ENCODE assay signal across 10 cellular contexts in genomic region chr3:138922400-138922799, GRCh38. TPM values are rescaled to one million over a fixed set of nuclear protein-coding genes. Genes with fewer than 3 reads are reported as not detected.
A peak's percentile ranks its signal among the peaks of the same experiment; 100 is the strongest.
DNase-seq lines count a peak whose midpoint lies in the region; ATAC-seq, FAIRE-seq and TF ChIP-seq lines count a peak whose summit lies in the region.
"Not testable (repeated sequence)": the region's sequence is repeated elsewhere in the genome, so short reads cannot be mapped to it uniquely, and the experiment has no call there.
"Had no signal": no experiment of that assay in that cellular context is flagged by ENCODE, and none has a peak within 500 bp of the region (broad histone marks: within the 10 kb centered on the region; RNA-seq: fewer than 3 reads in every experiment).

No MANE protein-coding gene starts in this region.

- not testable (repeated sequence) for H2BK12ac ChIP-seq in H9 (ENCODE audit: insufficient read length, low read depth, low read length)

- H3K36me3 ChIP-seq in RWPE2 (ENCODE audit: low read depth); astrocyte (ENCODE audit: insufficient read depth, low read length): not testable (repeated sequence)

- TF ChIP-seq CTCF in H9 (conservative IDR thresholded peaks at IDR 0.05) (peak; percentile 29; the same call in 1 of the 3 replicates), fibroblast of the aortic adventitia (IDR thresholded peaks at IDR 0.05; ENCODE audit: insufficient read depth, low read length) (peak; percentile 12)
- TF ChIP-seq CTCF in RWPE2 (IDR thresholded peaks at IDR 0.05; ENCODE audit: poor library complexity, severe bottlenecking); astrocyte (IDR thresholded peaks at IDR 0.05; ENCODE audit: insufficient read depth, low read depth, low read length); chondrocyte (IDR thresholded peaks at IDR 0.05); osteocyte (IDR thresholded peaks at IDR 0.05): not testable (repeated sequence)

- H3K27ac Mint-ChIP-seq in H9 (peak overlapping the region in 1 of 3 experiments; percentile 72; a peak in 1 of 7 replicates), astrocyte (ENCODE audit: unreplicated experiment) (peak overlapping the region; percentile 95), chondrocyte (ENCODE audit: unreplicated experiment) (peak overlapping the region; percentile 53), osteocyte (ENCODE audit: unreplicated experiment) (peak overlapping the region; percentile 18)

- H3K27ac ChIP-seq in H9 (ENCODE audit: insufficient read length, low read depth, low read length), result not testable (repeated sequence)
- H3K27ac ChIP-seq in RWPE2 (ENCODE audit: poor library complexity, severe bottlenecking), result peak overlapping the region; percentile 76
- peak overlapping the region; percentile 40 for H3K27ac ChIP-seq in astrocyte (ENCODE audit: low read depth, low read length)

- not testable (repeated sequence) for H3K27me3 ChIP-seq in H9 (ENCODE audit: insufficient read depth, low read length); RWPE2 (ENCODE audit: insufficient read depth, poor library complexity, severe bottlenecking); astrocyte (ENCODE audit: insufficient read depth, low read length)

- not testable (repeated sequence) for H3K23ac ChIP-seq in H9 (ENCODE audit: insufficient read length, low read depth, low read length)

- not testable (repeated sequence) for H4K91ac ChIP-seq in H9 (ENCODE audit: insufficient read length, low read depth, low read length)

- H2AFZ ChIP-seq in H9 (ENCODE audit: low read length); astrocyte (ENCODE audit: low read depth, low read length): not testable (repeated sequence)

- not testable (repeated sequence) for H3K27me3 Mint-ChIP-seq in H9 (ENCODE audit: low read depth); astrocyte (ENCODE audit: low read depth, unreplicated experiment); chondrocyte (ENCODE audit: low read depth)
- H3K27me3 Mint-ChIP-seq in osteocyte (ENCODE audit: unreplicated experiment), result peaks cover 13% of the 10 kb centered on the region

- H3K4ac ChIP-seq in H9 (ENCODE audit: low read depth, low read length), result not testable (repeated sequence)

- not testable (repeated sequence) for H3T11ph ChIP-seq in H9 (ENCODE audit: low read length)

- not testable (repeated sequence) for H2AK5ac ChIP-seq in H9 (ENCODE audit: insufficient read length, low read length)

- not testable (repeated sequence) for H3K4me1 Mint-ChIP-seq in H9
- peaks cover 15% of the 10 kb centered on the region for H3K4me1 Mint-ChIP-seq in astrocyte (ENCODE audit: low read depth, unreplicated experiment)
- peaks cover 16% of the 10 kb centered on the region for H3K4me1 Mint-ChIP-seq in chondrocyte (ENCODE audit: low read depth)
- H3K4me1 Mint-ChIP-seq in osteocyte (ENCODE audit: unreplicated experiment), result peaks cover 12% of the 10 kb centered on the region

- not testable (repeated sequence) for H3K9ac ChIP-seq in H9 (ENCODE audit: extremely low read depth, insufficient read length, low read length)
- H3K9ac ChIP-seq in astrocyte (ENCODE audit: low read length), result peak overlapping the region; percentile 36

- H3K4me3 ChIP-seq in RWPE2 (ENCODE audit: severe bottlenecking); astrocyte (ENCODE audit: insufficient read depth, low read depth, low read length); fibroblast of the aortic adventitia (ENCODE audit: low read depth, low read length): not testable (repeated sequence)

- H2BK120ac ChIP-seq in H9 (ENCODE audit: low read depth, low read length, poor library complexity, severe bottlenecking), result not testable (repeated sequence)

- H3K4me3 Mint-ChIP-seq in H9; astrocyte (ENCODE audit: unreplicated experiment); chondrocyte (ENCODE audit: unreplicated experiment); osteocyte (ENCODE audit: unreplicated experiment): not testable (repeated sequence)

- not testable (repeated sequence) for H4K8ac ChIP-seq in H9 (replicated peaks; ENCODE audit: insufficient read length, low read depth, low read length)

- no CpG with 5 or more reads among the region's 6 CpGs for WGBS in H9 (ENCODE audit: extremely low coverage, insufficient read length, low lambda C conversion rate)

- not testable (repeated sequence) for FAIRE-seq in astrocyte (lab: Jason Lieb, UNC)

- not testable (repeated sequence) for H3K18ac ChIP-seq in H9 (ENCODE audit: insufficient read length, low read depth, low read length)

- not testable (repeated sequence) for H2BK15ac ChIP-seq in H9 (ENCODE audit: low read depth, low read length)

- H4K5ac ChIP-seq in H9 (ENCODE audit: insufficient read length, low read depth, low read length), result not testable (repeated sequence)

- not testable (repeated sequence) for H4K20me1 ChIP-seq in H9 (ENCODE audit: control insufficient read depth, insufficient read depth, insufficient read length); astrocyte (ENCODE audit: insufficient read depth, low read length)

- H3K36me3 Mint-ChIP-seq in H9 (ENCODE audit: insufficient read depth in 1 of 3, low read depth in 3 of 3); astrocyte (ENCODE audit: low read depth, unreplicated experiment); chondrocyte (ENCODE audit: low read depth); osteocyte (ENCODE audit: unreplicated experiment): not testable (repeated sequence)

- not testable (repeated sequence) for H3K9me3 Mint-ChIP-seq in H9; astrocyte (ENCODE audit: unreplicated experiment); chondrocyte (ENCODE audit: low read depth); osteocyte (ENCODE audit: unreplicated experiment)

- not testable (repeated sequence) for H3K79me2 ChIP-seq in H9 (ENCODE audit: insufficient read depth, low read length); astrocyte (ENCODE audit: insufficient read depth, low read length)

- not testable (repeated sequence) for H3K4me1 ChIP-seq in H9 (ENCODE audit: insufficient read depth, low read length)
- H3K4me1 ChIP-seq in RWPE2 (ENCODE audit: insufficient read depth, poor library complexity, severe bottlenecking), result peaks cover 11% of the 10 kb centered on the region
- H3K4me1 ChIP-seq in astrocyte (ENCODE audit: insufficient read depth, low read length), result peaks cover 12% of the 10 kb centered on the region

- H3K9me3 ChIP-seq in H9 (ENCODE audit: control insufficient read depth, low read depth, low read length); RWPE2 (ENCODE audit: severe bottlenecking); astrocyte (ENCODE audit: insufficient read depth, low read depth, low read length): not testable (repeated sequence)

- H3K14ac ChIP-seq in H9 (ENCODE audit: insufficient read depth, low read length), result not testable (repeated sequence)

- DNase-seq in ACHN, result peak; percentile 37
- not testable (repeated sequence) for DNase-seq in H9; RWPE2 (ENCODE audit: low spot score); astrocyte (ENCODE audit: low read depth); chondrocyte (ENCODE audit: low spot score); fibroblast of the aortic adventitia (ENCODE audit: low read depth); osteocyte (ENCODE audit: extremely low spot score, unreplicated experiment)
- peak; percentile 39 for DNase-seq in LHCN-M2 (ENCODE audit: low read depth)

- ATAC-seq in RWPE2 (ENCODE audit: low read depth), result not testable (repeated sequence)

- not testable (repeated sequence) for H3K4me2 ChIP-seq in H9 (ENCODE audit: insufficient read depth, insufficient read length, low read length)
- peak overlapping the region; percentile 69 for H3K4me2 ChIP-seq in astrocyte (ENCODE audit: low read length)

- H3K56ac ChIP-seq in H9 (ENCODE audit: insufficient read length, low read depth, low read length), result not testable (repeated sequence)

- in situ Hi-C loops in ACHN (cut with HindIII; ENCODE audit: low pct_ligation_motif_present, low pct_unique_long_range_greater_than_20kb, low sequenced_read_pairs), result loop anchor here (25.0 kb wide), 1 partner anchor 210 kb away; no protein-coding TSS in a partner anchor

- H3K79me1 ChIP-seq in H9 (ENCODE audit: insufficient read depth, low read depth, low read length, poor library complexity, severe bottlenecking), result not testable (repeated sequence)

- H2BK20ac ChIP-seq in H9 (ENCODE audit: low read depth, low read length, poor library complexity, severe bottlenecking), result not testable (repeated sequence)

- not testable (repeated sequence) for H2BK5ac ChIP-seq in H9 (ENCODE audit: insufficient read length, low read length)

- H3K23me2 ChIP-seq in H9 (ENCODE audit: insufficient read length, low read depth, low read length, poor library complexity, severe bottlenecking), result not testable (repeated sequence)

RNA-seq across cellular contexts. Expression of gene FOXL2, which starts 24.5 kb away (rescaled TPM):
- total RNA-seq in H9 (2021) (0.22 and 0.29 TPM in 2 replicates), LHCN-M2 (2014; rRNA removed) (6.3 and 7.4 TPM in 2 replicates), astrocyte (3.7 and 4.5 TPM in 2 replicates), chondrocyte (0.18 to 0.22 TPM in 2 of 3 replicates, not detected in the other), fibroblast of the aortic adventitia (ENCODE audit: low replicate concordance) (under 0.01 TPM in 1 of 2 replicates, not detected in the other), osteocyte (0.21 and 0.24 TPM in 2 replicates)
- polyA plus RNA-seq in LHCN-M2 (2012), result 3.4 TPM
- polyA plus RNA-seq: CD14-positive monocyte, IgD-negative memory B cell had no signal

RNA-seq across cellular contexts. Expression of gene FOXL2NB, which starts 24.6 kb away (rescaled TPM):
- 0.31 and 0.55 TPM in 2 replicates for total RNA-seq in H9 (2021)
- total RNA-seq in LHCN-M2 (2014; rRNA removed), result 2.9 and 4.0 TPM in 2 replicates
- 1.2 TPM for polyA plus RNA-seq in LHCN-M2 (2012)
- 3.9 and 5.2 TPM in 2 replicates for total RNA-seq in astrocyte
- 0.17 to 0.28 TPM in 2 of 3 replicates, not detected in the other for total RNA-seq in chondrocyte
- not detected in 2 replicates for total RNA-seq in fibroblast of the aortic adventitia (ENCODE audit: low replicate concordance)
- total RNA-seq in osteocyte, result 0.21 TPM in 1 of 2 replicates, not detected in the other
- polyA plus RNA-seq: CD14-positive monocyte, IgD-negative memory B cell had no signal
